Comparison of ENCODE assay signal across 8 cellular contexts in genomic region chr18:21955757-21956652, GRCh38.
DNase-seq lines count a peak whose midpoint lies in the region; ATAC-seq and TF ChIP-seq lines count a peak whose summit lies in the region.

No MANE protein-coding gene starts in this region.

- peak; percentile 99 for TF ChIP-seq CTCF in AG09319 (IDR thresholded peaks at IDR 0.05; ENCODE audit: low read depth, low read length)
- TF ChIP-seq CTCF in left lung (IDR thresholded peaks at IDR 0.05), result peak; percentile 85 to 89

- H3K4me3 ChIP-seq in left lung, result no peak overlapping the region

- intact Hi-C loops in left lung (cut with DNase I), result loop anchor here in 1 of 2 donors (10.0 kb wide), 1 partner anchor 51 kb away; no protein-coding TSS in a partner anchor

- no peaks in the 10 kb centered on the region for H3K27me3 ChIP-seq in left lung

- ATAC-seq in GM18873 (IDR thresholded peaks at IDR 0.05; ENCODE audit: low FRiP score, unreplicated experiment) (peak; percentile 92), HG03103 (IDR thresholded peaks at IDR 0.05; ENCODE audit: low read depth, unreplicated experiment) (peak; percentile 99), left lung (peak; percentile 98)

- no peaks in the 10 kb centered on the region for H3K36me3 ChIP-seq in left lung

- H3K27ac ChIP-seq in left lung, result no peak overlapping the region

- no peaks in the 10 kb centered on the region for H3K9me3 ChIP-seq in left lung

- H3K4me1 ChIP-seq in left lung, result no peaks in the 10 kb centered on the region

- DNase-seq in AG09319 (ENCODE audit: extremely low read depth, low read depth) (peak; percentile 20), NCI-H2227 (lab: John Stamatoyannopoulos, UW; ENCODE audit: unreplicated experiment) (peak; percentile 72), cerebellum (ENCODE audit: low spot score) (peak; percentile 30), left lung (peak; percentile 73 to 94)
- peak; percentile 67 to 77 for DNase-seq in activated CD4-positive, alpha-beta T cell treated with anti-CD3 and anti-CD28 coated beads for 24 hours (ENCODE audit: low read depth in 2 of 2)
- DNase-seq in stimulated activated CD4-positive, alpha-beta T cell treated with anti-CD3 and anti-CD28 coated beads, TNF-alpha, amount 100 ng/mL, for 24 hours (ENCODE audit: low read depth in 3 of 3), result peak; percentile 59 to 79 (median 65)

Comparison
In these comparisons a context has a peak if more than half of its experiments do, and no peak if none do; other contexts are left out.
1. DNase-seq: peak in every context shown above with its lines; median percentile 84 in left lung; 72 in NCI-H2227; 72 in activated CD4-positive, alpha-beta T cell treated with anti-CD3 and anti-CD28 coated beads for 24 hours; 65 in stimulated activated CD4-positive, alpha-beta T cell treated with anti-CD3 and anti-CD28 coated beads, TNF-alpha, amount 100 ng/mL, for 24 hours; 30 in cerebellum; 20 in AG09319.